ENCODE assay signal across 8 cellular contexts in the genomic region with DNA sequence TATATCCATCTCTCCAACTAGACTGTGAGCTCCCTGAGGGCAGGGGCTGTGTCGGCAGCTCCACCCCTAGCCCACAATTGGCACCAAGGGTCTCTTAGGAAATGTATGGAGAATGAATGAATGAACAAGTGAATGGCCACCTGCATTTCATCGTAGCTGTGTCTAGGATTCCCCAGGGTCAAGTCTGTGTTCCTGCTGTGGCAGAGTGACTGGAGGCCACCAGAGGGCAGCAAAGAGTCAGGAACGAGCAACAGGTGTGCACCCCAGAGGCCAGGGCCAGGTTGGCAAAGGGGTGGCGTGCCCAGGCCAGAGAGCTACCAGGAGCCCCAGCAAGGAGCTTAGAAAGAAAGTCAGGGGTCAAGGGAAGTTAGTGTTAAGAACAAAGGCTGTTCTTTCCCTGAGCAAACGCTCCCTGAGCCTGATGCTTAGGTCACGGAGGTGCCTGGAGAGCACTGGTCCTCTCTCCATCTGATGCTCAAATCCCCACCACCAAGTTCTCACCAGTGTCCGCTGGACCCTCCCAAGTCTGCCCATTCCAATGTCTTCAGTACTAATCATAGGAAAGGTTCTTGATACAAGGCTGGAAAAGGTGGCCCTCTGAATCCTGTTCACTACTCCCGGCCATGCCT.
DNase-seq lines count a peak whose midpoint lies in the region; ATAC-seq and TF ChIP-seq lines count a peak whose summit lies in the region.

No MANE protein-coding gene starts in this region.

- TF ChIP-seq CTCF in HFF-Myc (IDR thresholded peaks at IDR 0.05; ENCODE audit: low read depth, low read length, missing control alignments): peak; percentile 93

- DNase-seq in G401 (ENCODE audit: low spot score) (peak; percentile 52), HFF-Myc (ENCODE audit: extremely low read depth, low read depth) (peak; percentile 19), NCI-H2196 treated with DMSO at 0.1 percent for 48 hours (lab: John Stamatoyannopoulos, UW; ENCODE audit: unreplicated experiment) (peak; percentile 61), mucosa of gallbladder (ENCODE audit: low spot score) (peak; percentile 73)
- DNase-seq in activated CD4-positive, alpha-beta T cell treated with anti-CD3 and anti-CD28 coated beads, Interleukin-2, amount 50 U/mL, for 48 hours: peak; percentile 77 to 84
- DNase-seq in effector CD4-positive, alpha-beta T cell: peak; percentile 63
- peak; percentile 87 for DNase-seq in stimulated activated CD8-positive, alpha-beta memory T cell treated with anti-CD3 and anti-CD28 coated beads, Interleukin-4, amount 100 ng/mL, for 48 hours

- in situ Hi-C loops in G401 (cut with HindIII; ENCODE audit: low sequenced_read_pairs): no loop called here

- ATAC-seq in GM21515 (IDR thresholded peaks at IDR 0.05; ENCODE audit: unreplicated experiment): no peak

- no peak overlapping the region for H3K4me3 ChIP-seq in HFF-Myc (replicated peaks; ENCODE audit: low read depth, low read length)

Comparison
In these comparisons a context has a peak if more than half of its experiments do, and no peak if none do; other contexts are left out.
1. DNase-seq: peak in every context shown above with its lines; median percentile 87 in stimulated activated CD8-positive, alpha-beta memory T cell treated with anti-CD3 and anti-CD28 coated beads, Interleukin-4, amount 100 ng/mL, for 48 hours; 80 in activated CD4-positive, alpha-beta T cell treated with anti-CD3 and anti-CD28 coated beads, Interleukin-2, amount 50 U/mL, for 48 hours; 73 in mucosa of gallbladder; 63 in effector CD4-positive, alpha-beta T cell; 61 in NCI-H2196 treated with DMSO at 0.1 percent for 48 hours; 52 in G401; 19 in HFF-Myc.